ENCODE assay signal across 9 cellular contexts in genomic region chr5:119275873-119276214, GRCh38.
DNase-seq lines count a peak whose midpoint lies in the region; ATAC-seq and TF ChIP-seq lines count a peak whose summit lies in the region.
"Had no signal": no experiment of that assay in that cellular context is flagged by ENCODE, and none has a peak within 500 bp of the region (broad histone marks: within the 10 kb centered on the region; RNA-seq: fewer than 3 reads in every experiment).

No MANE protein-coding gene starts in this region.

- H3K4me3 ChIP-seq in coronary artery: no peak overlapping the region
- H3K4me3 ChIP-seq: A549 had no signal

- H3K27ac ChIP-seq in coronary artery: no peak overlapping the region

- TF ChIP-seq CTCF in coronary artery (IDR thresholded peaks at IDR 0.05): no peak

- DNase-seq in SIG-M5 treated with dmso at 0.1 percent for 504 hours (lab: John Stamatoyannopoulos, UW; ENCODE audit: unreplicated experiment) (peak; percentile 71), SIG-M5 (lab: John Stamatoyannopoulos, UW) (no peak), UCSD-AML1 (lab: John Stamatoyannopoulos, UW; ENCODE audit: unreplicated experiment) (peak; percentile 10), coronary artery (ENCODE audit: low spot score) (no peak), nucleus accumbens (lab: John Stamatoyannopoulos, UW) (no peak)
- DNase-seq in stimulated activated CD4-positive, alpha-beta T cell treated with anti-CD3 and anti-CD28 coated beads, Interleukin-12 subunit alpha, Interleukin-12 subunit beta, amount 100 ng/mL, for 48 hours (ENCODE audit: low read depth in 2 of 3, low spot score in 1 of 3): peak in 2 of 3 donors; percentile 36 to 40
- no peak for DNase-seq in NK-92 treated with Interleukin-12 subunit alpha and Interleukin-12 subunit beta, amount 100 ng/mL, for 24 hours (lab: John Stamatoyannopoulos, UW)

- peak; percentile 72 for ATAC-seq in HG03066 (IDR thresholded peaks at IDR 0.05; ENCODE audit: low read depth, unreplicated experiment)

Comparison
In these comparisons a context has a peak if more than half of its experiments do, and no peak if none do; other contexts are left out.
1. DNase-seq: peak in SIG-M5 treated with dmso at 0.1 percent for 504 hours (single experiment), UCSD-AML1 (single experiment) and stimulated activated CD4-positive, alpha-beta T cell treated with anti-CD3 and anti-CD28 coated beads, Interleukin-12 subunit alpha, Interleukin-12 subunit beta, amount 100 ng/mL, for 48 hours (2 of 3); none in SIG-M5 (single experiment), coronary artery (single experiment), NK-92 treated with Interleukin-12 subunit alpha and Interleukin-12 subunit beta, amount 100 ng/mL, for 24 hours (single experiment) and nucleus accumbens (0 of 56).